ENCODE assay signal across 8 cellular contexts in the genomic region with DNA sequence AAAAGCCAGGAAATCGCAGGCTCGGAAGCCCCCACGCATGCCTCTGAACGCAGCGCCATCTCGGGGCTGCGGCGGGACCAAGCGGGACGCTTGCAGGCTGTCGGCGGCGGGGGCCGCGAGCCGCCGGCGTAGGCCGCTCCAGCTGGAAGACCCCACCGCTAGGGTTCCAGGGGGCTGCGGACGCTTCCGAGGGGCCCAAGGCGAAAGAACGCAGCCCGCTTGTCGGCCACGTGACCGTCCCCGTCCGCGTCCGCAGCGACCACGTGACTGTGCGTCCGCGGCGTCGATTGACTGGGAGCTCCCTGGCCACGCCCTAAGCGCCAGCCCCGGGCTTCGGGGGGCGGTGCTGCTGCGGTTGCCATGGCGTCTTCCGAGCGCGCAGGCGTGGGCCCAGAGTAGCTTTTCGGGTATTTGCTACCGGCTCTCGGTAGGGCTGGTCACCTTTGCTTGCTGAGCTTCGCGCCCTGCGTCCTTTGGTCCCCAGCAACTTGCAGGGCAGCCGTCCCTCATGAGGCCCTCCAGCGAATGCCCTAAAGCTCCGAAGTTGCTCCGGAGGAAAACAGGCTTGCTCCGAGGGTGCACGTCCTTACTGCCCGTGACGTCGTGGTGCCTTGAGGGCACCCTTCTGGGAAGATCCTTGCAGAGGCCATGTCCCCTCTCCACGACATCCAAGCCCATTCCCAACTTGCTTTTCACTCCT.
DNase-seq lines count a peak whose midpoint lies in the region; ATAC-seq and TF ChIP-seq lines count a peak whose summit lies in the region.

No MANE protein-coding gene starts in this region.

- H3K4me1 ChIP-seq in BLaER1: peaks cover 69% of the 10 kb centered on the region

- H3K9me3 ChIP-seq in BLaER1: peaks cover 23% of the 10 kb centered on the region

- intact Hi-C loops in left colon (cut with DNase I, micrococcal nuclease): loop anchor here in 1 of 2 donors (10.0 kb wide), 2 partner anchors 199 to 319 kb away; partner anchors contain the start of gene DYRK1A

- TF ChIP-seq CTCF in choroid plexus epithelial cell (conservative IDR thresholded peaks at IDR 0.05; ENCODE audit: low read depth, low read length): peak; percentile 50

- H3K4me2 ChIP-seq in BLaER1: peak overlapping the region; percentile 96

- no peaks in the 10 kb centered on the region for H3K36me3 ChIP-seq in BLaER1

- DNase-seq in GM19238 (ENCODE audit: insufficient read length, low spot score) (peak; percentile 91), NCI-H446 treated with DMSO at 0.1 percent for 48 hours (lab: John Stamatoyannopoulos, UW) (peak; percentile 86), choroid plexus epithelial cell (ENCODE audit: low read depth) (peak; percentile 96), left colon (peak; percentile 93 to 95)
- DNase-seq in activated CD4-positive, alpha-beta T cell treated with anti-CD3 and anti-CD28 coated beads for 4 hours: peak; percentile 88 to 90
- peak; percentile 90 for DNase-seq in stimulated activated CD4-positive, alpha-beta T cell treated with anti-CD3 and anti-CD28 coated beads, Interleukin-2, amount 100 ng/mL, for 4 hours (ENCODE audit: low read depth)

- H3K9ac ChIP-seq in BLaER1: peak overlapping the region; percentile 86

- peak overlapping the region; percentile 77 for H3K4me3 ChIP-seq in BLaER1
- H3K4me3 ChIP-seq in choroid plexus epithelial cell (ENCODE audit: low read depth, low read length): peak overlapping the region; percentile 72

- H4K20me1 ChIP-seq in BLaER1: no peaks in the 10 kb centered on the region

- peak overlapping the region; percentile 92 for H3K27ac ChIP-seq in BLaER1

- peak; percentile 92 for ATAC-seq in HG03432 (IDR thresholded peaks at IDR 0.05; ENCODE audit: unreplicated experiment)
- peak; percentile 95 for ATAC-seq in left colon

- H3K27me3 ChIP-seq in BLaER1: no peaks in the 10 kb centered on the region

Comparison
In these comparisons a context has a peak if more than half of its experiments do, and no peak if none do; other contexts are left out.
1. Peak in every context shown above with its lines: DNase-seq, ATAC-seq, H3K4me3 ChIP-seq and H3K27ac ChIP-seq.